Comparison of ENCODE assay signal across 22 cellular contexts in genomic region chr11:19774329-19774728, GRCh38.
DNase-seq lines count a peak whose midpoint lies in the region; ATAC-seq, FAIRE-seq and TF ChIP-seq lines count a peak whose summit lies in the region.
"Had no signal": no experiment of that assay in that cellular context is flagged by ENCODE, and none has a peak within 500 bp of the region (broad histone marks: within the 10 kb centered on the region; RNA-seq: fewer than 3 reads in every experiment).

No MANE protein-coding gene starts in this region.

- no peaks in the 10 kb centered on the region for H3K27me3 ChIP-seq in H1 (replicated peaks in 1 of 4; ENCODE audit: control insufficient read depth in 3 of 4, extremely low read depth in 1 of 4, insufficient read depth in 3 of 4, low read length in 3 of 4)

- CTCF ChIA-PET in HEK293 (lab: Yijun Ruan, JAX): interaction anchor here (0.7 to 0.9 kb wide), 3 partner anchors 13 to 703 kb away, joined by 3 to 5 read pairs (median 3); no protein-coding TSS in a partner anchor
- CTCF ChIA-PET in H1 (lab: Charles Lee; ENCODE audit: partially characterized antibody): interaction anchor here (0.6 to 4.9 kb wide), 17 partner anchors 8 to 1801 kb away, joined by 3 to 24 read pairs (median 3); no protein-coding TSS in a partner anchor

- H3K27ac ChIP-seq in HEK293 (ENCODE audit: extremely low read depth, low read depth, low read length): no peak overlapping the region
- H3K27ac ChIP-seq in H1 (ENCODE audit: low read depth, low read length): no peak overlapping the region
- H3K27ac ChIP-seq: 22Rv1; A549; BLaER1 treated with 17β-estradiol and CSF1 and Interleukin-3, amounts not matched to agents 10 nM and 100 nM; C4-2B had no signal

- H4K20me1 ChIP-seq in H1 (replicated peaks in 1 of 2; ENCODE audit: control insufficient read depth in 1 of 2, insufficient read depth in 2 of 2, low read length in 2 of 2): no peaks in the 10 kb centered on the region

- 0 out of 2 replicates have a peak overlapping the region, but pooled peaks have one; percentile 3 for H2BK15ac ChIP-seq in H1 (ENCODE audit: low read length)

- no peak overlapping the region for H3K4me2 ChIP-seq in H1 (ENCODE audit: insufficient read depth in 1 of 2, low read depth in 2 of 2, low read length in 2 of 2)
- H3K4me2 ChIP-seq: A549; BLaER1 treated with 17β-estradiol and CSF1 and Interleukin-3, amounts not matched to agents 10 nM and 100 nM had no signal

- H3K36me3 Mint-ChIP-seq in neural crest cell (ENCODE audit: low read depth): no peaks in the 10 kb centered on the region
- peaks cover 0 to 10% (median 8%) of the 10 kb centered on the region in 3 donors for H3K36me3 Mint-ChIP-seq in naive thymus-derived CD8-positive, alpha-beta T cell
- H3K36me3 Mint-ChIP-seq: CD8-positive, alpha-beta T cell had no signal

- peaks cover 56% of the 10 kb centered on the region for H3K4me1 Mint-ChIP-seq in neural crest cell
- peaks cover 6 to 8% (median 7%) of the 10 kb centered on the region in 4 donors for H3K4me1 Mint-ChIP-seq in naive thymus-derived CD8-positive, alpha-beta T cell

- H3K36me3 ChIP-seq in HEK293 (ENCODE audit: control insufficient read depth in 2 of 2, insufficient read depth in 1 of 2, low read length in 2 of 2) (no peaks in the 10 kb centered on the region), H1 (ENCODE audit: control insufficient read depth in 2 of 4, insufficient read depth in 4 of 4, low read length in 3 of 4) (no peaks in the 10 kb centered on the region)
- H3K36me3 ChIP-seq: BLaER1 treated with 17β-estradiol and CSF1 and Interleukin-3, amounts not matched to agents 10 nM and 100 nM had no signal

- peaks cover 0 to 19% of the 10 kb centered on the region in 2 experiments; a peak in 2 of 4 replicates for H3K79me2 ChIP-seq in H1 (ENCODE audit: control insufficient read depth in 1 of 2, insufficient read depth in 2 of 2, low read length in 2 of 2)

- H3K4ac ChIP-seq in H1 (replicated peaks; ENCODE audit: insufficient read length, low read depth, low read length): peak overlapping the region; percentile 29

- WGBS in H1 (ENCODE audit: extremely low coverage in 1 of 2, insufficient coverage in 1 of 2, insufficient read length in 1 of 2, insufficient replicate concordance in 2 of 2, low coverage in 1 of 2, low lambda C conversion rate in 2 of 2, missing lambda C conversion rate in 1 of 2), 2 experiments: 81% methylated on average over 3 of the region's 3 CpGs; no CpG with 5 or more reads in 1 of the 2 experiments

- H2BK120ac ChIP-seq in H1 (replicated peaks; ENCODE audit: low read depth, low read length): peak overlapping the region; percentile 60

- peak overlapping the region; percentile 91; the same call in 1 of the 2 replicates for H2BK5ac ChIP-seq in H1 (ENCODE audit: low read depth, low read length)

- no peak overlapping the region for H2AFZ ChIP-seq in H1 (ENCODE audit: low read length)

- peak overlapping the region; percentile 11 for H3K4me3 Mint-ChIP-seq in neural crest cell
- H3K4me3 Mint-ChIP-seq in naive thymus-derived CD8-positive, alpha-beta T cell: no peak overlapping the region
- H3K4me3 Mint-ChIP-seq: B cell; CD4-positive, alpha-beta T cell; CD8-positive, alpha-beta T cell had no signal

- TF ChIP-seq CTCF in HEK293 (tag by site-specific recombination; IDR thresholded peaks at IDR 0.05): no peak
- TF ChIP-seq CTCF in H1 (IDR thresholded peaks at IDR 0.05; ENCODE audit: control extremely low read depth in 1 of 3, insufficient read depth in 1 of 3, low read depth in 1 of 3, low read length in 3 of 3): no peak
- no peak for TF ChIP-seq CTCF in neural crest cell (conservative IDR thresholded peaks at IDR 0.05)

- POLR2A ChIA-PET in HEK293 (lab: Yijun Ruan, JAX) (interaction anchor here (1.0 kb wide), 1 partner anchor 62 kb away, joined by 3 read pairs; no protein-coding TSS in a partner anchor), H1 (lab: Charles Lee; ENCODE audit: partially characterized antibody) (no interaction called here)
- POLR2A ChIA-PET in naive thymus-derived CD8-positive, alpha-beta T cell (lab: Charles Lee): no interaction called here

- H3K4me3 ChIP-seq in HEK293 (ENCODE audit: low read depth, low read length) (no peak overlapping the region), H1 (ENCODE audit: extremely low read depth in 1 of 4, insufficient read depth in 2 of 4, low read depth in 3 of 4, low read length in 4 of 4) (no peak overlapping the region)
- H3K4me3 ChIP-seq: A549; BLaER1 treated with 17β-estradiol and CSF1 and Interleukin-3, amounts not matched to agents 10 nM and 100 nM had no signal

- peaks cover 7% of the 10 kb centered on the region; the same call in 1 of the 2 replicates for H3K4me1 ChIP-seq in HEK293 (ENCODE audit: control insufficient read depth, insufficient read depth, low read length)
- peaks cover 21 to 43% (median 34%) of the 10 kb centered on the region in 4 experiments for H3K4me1 ChIP-seq in H1 (replicated peaks in 1 of 4; ENCODE audit: control insufficient read depth in 3 of 4, insufficient read depth in 4 of 4, low read length in 3 of 4)

- peak overlapping the region; percentile 22 for H4K91ac ChIP-seq in H1 (replicated peaks; ENCODE audit: insufficient read length, low read length)

- H3K23me2 ChIP-seq in H1 (ENCODE audit: low read depth, low read length): peaks cover 9% of the 10 kb centered on the region; the same call in 1 of the 2 replicates

- no peak for TF ChIP-seq RAD21 in H1 (IDR thresholded peaks at IDR 0.05 in 1 of 2, conservative IDR thresholded peaks at IDR 0.05 in 1 of 2; ENCODE audit: low read depth in 2 of 2, low read length in 2 of 2)

- no peak for ATAC-seq in naive thymus-derived CD8-positive, alpha-beta T cell
- ATAC-seq: A549; CD8-positive, alpha-beta T cell had no signal

- no peak for FAIRE-seq in H1 (lab: Jason Lieb, UNC)
- FAIRE-seq: A549, G401.6, GM12891, GM19239 had no signal

- H4K8ac ChIP-seq in H1 (ENCODE audit: extremely low read depth, insufficient read depth, low read length): no peak overlapping the region

- no peak overlapping the region for H3K56ac ChIP-seq in H1 (replicated peaks; ENCODE audit: insufficient read length, low read depth, low read length)

- H3K18ac ChIP-seq in H1 (ENCODE audit: extremely low read depth, low read length): no peak overlapping the region

- H2AK5ac ChIP-seq in H1 (ENCODE audit: low read depth, low read length): no peak overlapping the region

- H2BK12ac ChIP-seq in H1 (ENCODE audit: low read depth, low read length): peak overlapping the region; percentile 11; the same call in 1 of the 2 replicates

- no peak overlapping the region for H3K23ac ChIP-seq in H1 (ENCODE audit: insufficient read length)

- peaks cover 4% of the 10 kb centered on the region; the same call in 1 of the 2 replicates for H3K79me1 ChIP-seq in H1 (ENCODE audit: low read depth, low read length)

- H3K27me3 Mint-ChIP-seq in neural crest cell (ENCODE audit: low read depth): peaks cover 38% of the 10 kb centered on the region
- H3K27me3 Mint-ChIP-seq in naive thymus-derived CD8-positive, alpha-beta T cell: peaks cover 26 to 55% (median 52%) of the 10 kb centered on the region in 5 donors

- peak overlapping the region; percentile 94 for H2BK20ac ChIP-seq in H1 (ENCODE audit: low read length)

- H3K27ac Mint-ChIP-seq in neural crest cell (ENCODE audit: unreplicated experiment): no peak overlapping the region
- no peak overlapping the region for H3K27ac Mint-ChIP-seq in naive thymus-derived CD8-positive, alpha-beta T cell
- H3K27ac Mint-ChIP-seq: B cell; CD4-positive, alpha-beta T cell; CD8-positive, alpha-beta T cell had no signal

- DNase-seq in H1 (ENCODE audit: low read depth in 1 of 2, low spot score in 2 of 2) (no peak), neural crest cell (ENCODE audit: low read depth, low spot score) (no peak), KBM-7 (no peak)
- DNase-seq in naive thymus-derived CD8-positive, alpha-beta T cell: no peak
- DNase-seq: AML-193; CD4-positive, alpha-beta T cell; CD8-positive, alpha-beta T cell; COR-L47; DMS 273 treated with DMSO at 0.1 percent for 48 hours; DMS153; DMS53; DMS79 treated with DMSO at 0.1 percent for 48 hours; GF-D8 had no signal

- H3K9ac ChIP-seq in H1 (replicated peaks in 1 of 4; ENCODE audit: extremely low read depth in 1 of 4, low read depth in 3 of 4, low read length in 3 of 4): no peak overlapping the region
- H3K9ac ChIP-seq: BLaER1 treated with 17β-estradiol and CSF1 and Interleukin-3, amounts not matched to agents 10 nM and 100 nM had no signal

- H3K9me3 Mint-ChIP-seq in neural crest cell: no peaks in the 10 kb centered on the region
- peaks cover 0 to 6% (median 0%) of the 10 kb centered on the region in 9 donors for H3K9me3 Mint-ChIP-seq in naive thymus-derived CD8-positive, alpha-beta T cell
- H3K9me3 Mint-ChIP-seq: CD4-positive, alpha-beta T cell had no signal

- in situ Hi-C loops in KBM-7 (cut with MboI; ENCODE audit: low pct_unique_long_range_greater_than_20kb, low sequenced_read_pairs): no loop called here

- no peak overlapping the region for H3K14ac ChIP-seq in H1 (ENCODE audit: insufficient read length)

- H3K9me3 ChIP-seq in HEK293 (ENCODE audit: control insufficient read depth, insufficient read depth, low read depth, low read length) (no peaks in the 10 kb centered on the region), H1 (ENCODE audit: insufficient read depth in 2 of 2, low read depth in 1 of 2, low read length in 1 of 2) (no peaks in the 10 kb centered on the region)
- H3K9me3 ChIP-seq: A549 had no signal

- no peak for TF ChIP-seq POLR2A in H1 (IDR thresholded peaks at IDR 0.05; ENCODE audit: control extremely low read depth in 1 of 2, low read depth in 2 of 2, low read length in 2 of 2)

- no peak overlapping the region for H4K5ac ChIP-seq in H1 (ENCODE audit: insufficient read length, low read depth, low read length)

- TF ChIP-seq EP300 in H1 (IDR thresholded peaks at IDR 0.05; ENCODE audit: borderline replicate concordance in 1 of 2, low read depth in 2 of 2, low read length in 2 of 2): no peak

TF ChIP-seq in HEK293, 187 proteins besides CTCF, POLR2A, EP300 and RAD21 (continues in another document):
- 0 out of 2 replicates have a peak, but pooled peaks have one; percentile 67 for TF ChIP-seq SCRT1 (tag by site-specific recombination; IDR thresholded peaks at IDR 0.05; ENCODE audit: borderline replicate concordance)
- TF ChIP-seq HOXC10 (CRISPR knock-in tag; IDR thresholded peaks at IDR 0.05): no peak
- no peak for TF ChIP-seq ZNF623 (tag by site-specific recombination; IDR thresholded peaks at IDR 0.05)
- TF ChIP-seq SCRT2 (tag by site-specific recombination; IDR thresholded peaks at IDR 0.05): peak; percentile 82
- no peak for TF ChIP-seq ZNF670 (tag by site-specific recombination; IDR thresholded peaks at IDR 0.05; ENCODE audit: low read depth)
- no peak for TF ChIP-seq ZNF169 (tag by site-specific recombination; IDR thresholded peaks at IDR 0.05)

TF ChIP-seq in H1, 55 proteins besides CTCF, POLR2A, EP300 and RAD21 (continues in another document):
- TF ChIP-seq EGR1 (IDR thresholded peaks at IDR 0.05; ENCODE audit: borderline replicate concordance, low read depth, low read length) (no peak), BACH1 (IDR thresholded peaks at IDR 0.05; ENCODE audit: low read length) (no peak), SAP30 (IDR thresholded peaks at IDR 0.05; ENCODE audit: insufficient read depth, insufficient replicate concordance, low read length) (no peak), MAX (IDR thresholded peaks at IDR 0.05) (no peak)
